In genomic region chr11:69948256-69949141, GRCh38 we compare ENCODE assay signal across 1 cellular context.
TF ChIP-seq lines count a peak whose summit lies in the region.

No MANE protein-coding gene starts in this region.

TF ChIP-seq in K562, 482 proteins besides CTCF, POLR2A, EP300 and RAD21 (continued from another document and continues in another):
- TF ChIP-seq ZNF318 (IDR thresholded peaks at IDR 0.05; ENCODE audit: borderline replicate concordance in 1 of 2, low read depth in 1 of 2) (no peak), KDM2B (CRISPR knock-in tag; IDR thresholded peaks at IDR 0.05) (peak; percentile 10; the same call in 1 of the 2 replicates), ARID1B (IDR thresholded peaks at IDR 0.05) (peak; percentile 96), IRF1 (CRISPR knock-in tag; IDR thresholded peaks at IDR 0.05; ENCODE audit: borderline replicate concordance) (no peak), MAZ (CRISPR knock-in tag; conservative IDR thresholded peaks at IDR 0.05 in 1 of 2, IDR thresholded peaks at IDR 0.05 in 1 of 2) (peak; percentile 59 to 65; a peak in 1 of 4 replicates), ZBTB8A (IDR thresholded peaks at IDR 0.05; ENCODE audit: partially characterized antibody) (no peak), MYNN (IDR thresholded peaks at IDR 0.05) (peak; percentile 82), MYNN (CRISPR knock-in tag; IDR thresholded peaks at IDR 0.05) (no peak), ZFX (CRISPR knock-in tag; IDR thresholded peaks at IDR 0.05) (peak; percentile 58), KLF13 (tag; IDR thresholded peaks at IDR 0.05; ENCODE audit: borderline replicate concordance, low read depth) (peak; percentile 63; the same call in 1 of the 2 replicates), TAF9B (IDR thresholded peaks at IDR 0.05; ENCODE audit: partially characterized antibody) (no peak), NR2F6 (CRISPR knock-in tag; IDR thresholded peaks at IDR 0.05) (no peak), GATA2 (CRISPR knock-in tag; IDR thresholded peaks at IDR 0.05) (peak; percentile 73; the same call in 1 of the 2 replicates), ZBTB17 (CRISPR knock-in tag; IDR thresholded peaks at IDR 0.05) (0 out of 2 replicates have a peak, but pooled peaks have one; percentile 19), JUND (IDR thresholded peaks at IDR 0.05; ENCODE audit: borderline replicate concordance, low read depth, low read length) (peak; percentile 93), JUND (tag; IDR thresholded peaks at IDR 0.05; ENCODE audit: borderline replicate concordance, low read depth, low read length) (peak; percentile 91; the same call in 2 of the 3 replicates), MAFK (IDR thresholded peaks at IDR 0.05; ENCODE audit: low read length) (peak; percentile 35; the same call in 1 of the 2 replicates), NFYB (IDR thresholded peaks at IDR 0.05; ENCODE audit: extremely low read depth, insufficient read length) (no peak), ZNF778 (CRISPR knock-in tag; IDR thresholded peaks at IDR 0.05) (no peak), RFX7 (CRISPR knock-in tag; IDR thresholded peaks at IDR 0.05) (no peak), PHB (CRISPR knock-in tag; IDR thresholded peaks at IDR 0.05) (no peak), GMEB1 (CRISPR knock-in tag; IDR thresholded peaks at IDR 0.05) (no peak), NCOR1 (IDR thresholded peaks at IDR 0.05) (peak; percentile 86), KDM1A (IDR thresholded peaks at IDR 0.05) (peak; percentile 67 to 73; a peak in 3 of 4 replicates), ZNF511 (CRISPR knock-in tag; IDR thresholded peaks at IDR 0.05) (no peak), TAL1 (IDR thresholded peaks at IDR 0.05) (peak; percentile 85), PYGO2 (tag; IDR thresholded peaks at IDR 0.05) (no peak), STAT5A (IDR thresholded peaks at IDR 0.05; ENCODE audit: borderline replicate concordance, low read length) (peak; percentile 67), FOS (IDR thresholded peaks at IDR 0.05; ENCODE audit: extremely low read depth, insufficient read length) (peak; percentile 39), MNT (conservative IDR thresholded peaks at IDR 0.05) (0 out of 4 replicates have a peak, but pooled peaks of 1 of the 2 experiments have one; percentile 34), HMGN3 (IDR thresholded peaks at IDR 0.05; ENCODE audit: borderline replicate concordance, extremely low read depth, insufficient read length, low read depth, low read length) (peak; percentile 95), ZNF589 (CRISPR knock-in tag; IDR thresholded peaks at IDR 0.05; ENCODE audit: low read depth) (0 out of 2 replicates have a peak, but pooled peaks have one; percentile 51), TBP (optimal IDR thresholded peaks at IDR 0.05; ENCODE audit: low read depth, low read length) (no peak), NCOA1 (IDR thresholded peaks at IDR 0.05; ENCODE audit: low read depth) (no peak), TCFL5 (CRISPR knock-in tag; conservative IDR thresholded peaks at IDR 0.05) (no peak), NELFE (IDR thresholded peaks at IDR 0.05; ENCODE audit: insufficient read depth, insufficient read length) (no peak), THRAP3 (IDR thresholded peaks at IDR 0.05; ENCODE audit: borderline replicate concordance) (no peak), SRF (CRISPR knock-in tag; IDR thresholded peaks at IDR 0.05) (peak in 1 of 2 experiments; percentile 70; a peak in 1 of 4 replicates), ZNF639 (CRISPR knock-in tag; conservative IDR thresholded peaks at IDR 0.05 in 1 of 2, IDR thresholded peaks at IDR 0.05 in 1 of 2) (peak in 1 of 2 experiments; percentile 63; a peak in 1 of 4 replicates), ZMIZ1 (IDR thresholded peaks at IDR 0.05; ENCODE audit: low read depth in 2 of 2, low read length in 2 of 2) (peak in 1 of 2 experiments; percentile 66; a peak in 2 of 4 replicates), RBM25 (IDR thresholded peaks at IDR 0.05; ENCODE audit: low read depth, low read length, severe bottlenecking) (no peak), USF2 (CRISPR knock-in tag; IDR thresholded peaks at IDR 0.05) (no peak), CREB1 (IDR thresholded peaks at IDR 0.05) (peak; percentile 50; the same call in 1 of the 2 replicates), CREB1 (CRISPR knock-in tag; IDR thresholded peaks at IDR 0.05) (no peak), MAFG (tag; conservative IDR thresholded peaks at IDR 0.05) (peak; percentile 59)
